Comparison of ENCODE assay signal across 8 cellular contexts in the genomic region with DNA sequence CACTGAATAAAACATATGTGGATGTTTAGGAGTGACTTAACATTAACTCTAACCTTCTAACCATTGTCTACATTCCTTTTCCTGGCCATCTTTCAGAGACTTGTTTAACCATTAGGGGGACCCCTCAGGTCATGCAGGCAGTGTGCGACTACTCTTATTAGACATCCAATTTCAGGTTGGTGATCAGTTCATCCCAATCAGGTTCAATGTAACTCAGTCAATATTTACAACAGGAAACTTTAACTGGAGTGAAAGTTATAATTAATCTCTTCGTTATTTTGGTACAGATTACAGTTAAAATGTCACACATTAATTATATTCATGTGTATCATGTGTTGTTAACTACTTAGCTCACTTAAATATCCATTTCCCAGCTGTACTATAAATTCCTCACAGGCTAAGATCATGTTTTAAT.
DNase-seq lines count a peak whose midpoint lies in the region; ATAC-seq and TF ChIP-seq lines count a peak whose summit lies in the region.

No MANE protein-coding gene starts in this region.

- no peak for TF ChIP-seq POLR2A in erythroblast (IDR thresholded peaks at IDR 0.05; ENCODE audit: low read length)

- peak; percentile 50 for DNase-seq in ACHN
- DNase-seq in MV-4-11 (lab: John Stamatoyannopoulos, UW): peak; percentile 46
- peak; percentile 6 to 23 for DNase-seq in erythroblast (lab: John Stamatoyannopoulos, UW)
- no peak for DNase-seq in kidney tubule cell (ENCODE audit: low spot score)
- DNase-seq in activated gamma-delta T cell treated with Interleukin-2 at 50 U/mL for 16 hours: no peak
- no peak for DNase-seq in pons (ENCODE audit: low spot score)

- in situ Hi-C loops in ACHN (cut with HindIII; ENCODE audit: low pct_ligation_motif_present, low pct_unique_long_range_greater_than_20kb, low sequenced_read_pairs): no loop called here

- ATAC-seq in GM18499 (IDR thresholded peaks at IDR 0.05; ENCODE audit: insufficient read depth, unreplicated experiment) (peak; percentile 90), HG02610 (IDR thresholded peaks at IDR 0.05; ENCODE audit: unreplicated experiment) (peak; percentile 83)

Comparison
In these comparisons a context has a peak if more than half of its experiments do, and no peak if none do; other contexts are left out.
1. DNase-seq: peak in ACHN (single experiment), MV-4-11 (single experiment) and erythroblast (2 of 2); none in kidney tubule cell (single experiment), activated gamma-delta T cell treated with Interleukin-2 at 50 U/mL for 16 hours (single experiment) and pons (single experiment).